Comparison of ENCODE assay signal across 9 cellular contexts in the genomic region with DNA sequence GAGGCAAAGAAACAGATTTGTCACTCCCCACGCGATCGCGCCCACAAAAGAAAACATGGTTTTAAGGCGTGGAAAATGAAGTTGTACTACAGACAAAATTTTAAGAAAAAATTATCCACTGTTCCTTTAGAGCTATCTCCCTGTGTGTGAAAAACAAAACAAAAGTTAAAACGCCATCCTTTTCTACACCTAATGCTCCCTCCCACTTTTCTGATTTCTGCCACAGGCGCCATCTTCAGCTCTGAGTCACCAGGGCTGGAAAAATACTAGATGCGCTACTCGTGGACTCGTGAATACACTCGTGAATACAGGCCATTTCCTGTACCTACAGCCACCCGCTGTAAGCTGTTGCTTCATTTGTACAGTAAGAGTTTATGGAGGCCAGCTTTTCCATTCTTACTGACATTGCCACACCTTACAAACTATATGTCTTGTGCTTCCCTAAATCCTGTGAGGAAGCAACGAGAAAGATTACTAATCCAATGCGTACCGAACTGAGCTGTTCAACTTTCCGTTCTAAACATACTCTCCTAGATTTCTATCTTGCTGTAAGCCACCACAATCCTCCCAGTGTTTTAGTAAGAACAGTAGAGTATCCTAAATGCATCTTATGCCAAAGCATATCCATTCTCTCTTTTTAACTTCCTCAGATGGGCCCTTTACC. TPM values are rescaled to one million over a fixed set of nuclear protein-coding genes. Genes with fewer than 3 reads are reported as not detected.
A peak's percentile ranks its signal among the peaks of the same experiment; 100 is the strongest.
DNase-seq lines count a peak whose midpoint lies in the region; ATAC-seq and TF ChIP-seq lines count a peak whose summit lies in the region.
"Had no signal": no experiment of that assay in that cellular context is flagged by ENCODE, and none has a peak within 500 bp of the region (broad histone marks: within the 10 kb centered on the region; RNA-seq: fewer than 3 reads in every experiment).

No MANE protein-coding gene starts in this region.

- H3K36me3 ChIP-seq in BLaER1, result 0 out of 2 replicates have a peak, but pooled peaks cover 8% of the 10 kb centered on the region
- H3K36me3 ChIP-seq in HUES6 (ENCODE audit: control insufficient read depth, insufficient read depth, low read length), result no peaks in the 10 kb centered on the region
- no peaks in the 10 kb centered on the region for H3K36me3 ChIP-seq in Peyer's patch
- no peaks in the 10 kb centered on the region for H3K36me3 ChIP-seq in neural progenitor cell

- H4K20me1 ChIP-seq in BLaER1 (no peaks in the 10 kb centered on the region), neural progenitor cell (ENCODE audit: low read depth) (no peaks in the 10 kb centered on the region)

- peak in 2 of 6 experiments; percentile 4 to 8 for TF ChIP-seq CTCF in Peyer's patch (IDR thresholded peaks at IDR 0.05)
- no peak for TF ChIP-seq CTCF in neural progenitor cell (IDR thresholded peaks at IDR 0.05)

- peak overlapping the region; percentile 84 for H3K9ac ChIP-seq in BLaER1
- H3K9ac ChIP-seq in HUES6 (ENCODE audit: low read length), result peak overlapping the region; percentile 83
- H3K9ac ChIP-seq in neural progenitor cell, result peak overlapping the region; percentile 36

- H3F3A ChIP-seq in neural progenitor cell (ENCODE audit: low read depth), result no peaks in the 10 kb centered on the region

- H3K4me2 ChIP-seq in BLaER1 (peak overlapping the region; percentile 86), neural progenitor cell (peak overlapping the region; percentile 83)

- peak overlapping the region; percentile 93 for H3K4me3 ChIP-seq in BLaER1
- H3K4me3 ChIP-seq in HUES6 (ENCODE audit: low read depth, low read length), result peak overlapping the region; percentile 93
- peak overlapping the region; percentile 77 to 91 (median 82) for H3K4me3 ChIP-seq in Peyer's patch
- H3K4me3 ChIP-seq in neural progenitor cell, result peak overlapping the region; percentile 85

- peak; percentile 39 for ATAC-seq in GM19455 (IDR thresholded peaks at IDR 0.05; ENCODE audit: unreplicated experiment)
- ATAC-seq in stimulated activated naive CD8-positive, alpha-beta T cell treated with anti-CD3 and anti-CD28 coated beads, Interleukin-15, amount 100 ng/mL, for 72 hours, result peak; percentile 73

- no peak overlapping the region for H3K27ac Mint-ChIP-seq in neural progenitor cell
- no peak overlapping the region for H3K27ac Mint-ChIP-seq in stimulated activated naive CD8-positive, alpha-beta T cell treated with anti-CD3 and anti-CD28 coated beads, Interleukin-15, amount 100 ng/mL, for 72 hours
- H3K27ac Mint-ChIP-seq: IgD-negative memory B cell had no signal

- H3K27ac ChIP-seq in BLaER1, result peak overlapping the region; percentile 80
- H3K27ac ChIP-seq in HUES6 (ENCODE audit: low read depth, low read length), result peak overlapping the region; percentile 52; the same call in 1 of the 2 replicates
- peak overlapping the region; percentile 84 to 95 (median 90) for H3K27ac ChIP-seq in Peyer's patch
- peak overlapping the region; percentile 40 for H3K27ac ChIP-seq in neural progenitor cell

- H3K4me1 ChIP-seq in BLaER1 (peaks cover 24% of the 10 kb centered on the region), HUES6 (ENCODE audit: control insufficient read depth, insufficient read depth, low read length) (peaks cover 10% of the 10 kb centered on the region; the same call in 1 of the 2 replicates), Peyer's patch (peaks cover 0 to 10% (median 0%) of the 10 kb centered on the region in 4 donors), neural progenitor cell (peaks cover 17% of the 10 kb centered on the region)

- peaks cover 21% of the 10 kb centered on the region for H3K79me2 ChIP-seq in neural progenitor cell (ENCODE audit: low read depth)

- H3K4me1 Mint-ChIP-seq in neural progenitor cell, result peaks cover 10% of the 10 kb centered on the region
- peaks cover 16% of the 10 kb centered on the region for H3K4me1 Mint-ChIP-seq in stimulated activated naive CD8-positive, alpha-beta T cell treated with anti-CD3 and anti-CD28 coated beads, Interleukin-15, amount 100 ng/mL, for 72 hours

- peak overlapping the region; percentile 94 for H2AFZ ChIP-seq in neural progenitor cell (replicated peaks)

- H3K9me3 ChIP-seq in BLaER1 (no peaks in the 10 kb centered on the region), HUES6 (ENCODE audit: control insufficient read depth, insufficient read depth, low read depth, low read length) (no peaks in the 10 kb centered on the region), Peyer's patch (no peaks in the 10 kb centered on the region), neural progenitor cell (ENCODE audit: low read depth) (no peaks in the 10 kb centered on the region)

- no peak overlapping the region for H3K4me3 Mint-ChIP-seq in neural progenitor cell
- H3K4me3 Mint-ChIP-seq in stimulated activated naive CD8-positive, alpha-beta T cell treated with anti-CD3 and anti-CD28 coated beads, Interleukin-15, amount 100 ng/mL, for 72 hours, result no peak overlapping the region
- H3K4me3 Mint-ChIP-seq: IgD-negative memory B cell had no signal

- H3K36me3 Mint-ChIP-seq in neural progenitor cell, result no peaks in the 10 kb centered on the region

- H3K27me3 ChIP-seq in BLaER1 (no peaks in the 10 kb centered on the region), HUES6 (ENCODE audit: control insufficient read depth, insufficient read depth, low read length) (no peaks in the 10 kb centered on the region), Peyer's patch (no peaks in the 10 kb centered on the region), neural progenitor cell (no peaks in the 10 kb centered on the region)

- DNase-seq in Peyer's patch, result peak; percentile 59 to 85 (median 67)
- peak; percentile 12 to 43 for DNase-seq in activated T-helper 1 cell treated with anti-CD3 and anti-CD28 coated beads, Interleukin-2, amount 50 U/mL, for 16 hours (ENCODE audit: low read depth in 1 of 2, low spot score in 1 of 2)
- DNase-seq in fibroblast of the conjunctiva (ENCODE audit: low read depth), result peak; percentile 79
- peak; percentile 35 for DNase-seq in neural progenitor cell (ENCODE audit: low spot score)
- DNase-seq in stimulated activated naive CD8-positive, alpha-beta T cell treated with anti-CD3 and anti-CD28 coated beads, Interleukin-15, amount 100 ng/mL, for 72 hours, result peak; percentile 49 to 71

- TF ChIP-seq POLR2A in Peyer's patch (IDR thresholded peaks at IDR 0.05), result peak in 1 of 2 donors; percentile 26

- no peaks in the 10 kb centered on the region for H3K9me3 Mint-ChIP-seq in neural progenitor cell
- H3K9me3 Mint-ChIP-seq in stimulated activated naive CD8-positive, alpha-beta T cell treated with anti-CD3 and anti-CD28 coated beads, Interleukin-15, amount 100 ng/mL, for 72 hours, result no peaks in the 10 kb centered on the region
- H3K9me3 Mint-ChIP-seq: IgD-negative memory B cell had no signal

- H3K27me3 Mint-ChIP-seq in neural progenitor cell (ENCODE audit: insufficient read depth, low read depth), result no peaks in the 10 kb centered on the region
- no peaks in the 10 kb centered on the region for H3K27me3 Mint-ChIP-seq in stimulated activated naive CD8-positive, alpha-beta T cell treated with anti-CD3 and anti-CD28 coated beads, Interleukin-15, amount 100 ng/mL, for 72 hours
- H3K27me3 Mint-ChIP-seq: IgD-negative memory B cell had no signal

RNA-seq across cellular contexts. Expression of gene AHI1, which starts 0.8 kb away (rescaled TPM):
- total RNA-seq in Peyer's patch (100 to 1,000 TPM in 1 of 4 donors, 10 to 100 TPM in 2, 1 to 10 TPM in 1; 4.4 to 141 (median 17.6) TPM), neural progenitor cell (ENCODE audit: low replicate concordance) (19.0 and 26.2 TPM in 2 replicates)

Comparison
In these comparisons a context has a peak if more than half of its experiments do, and no peak if none do; other contexts are left out.
1. Peak in every context shown above with its lines: DNase-seq, ATAC-seq, H3K4me3 ChIP-seq and H3K27ac ChIP-seq.
2. H3K27ac ChIP-seq: peak in every context shown above with its lines; median percentile 90 in Peyer's patch; 80 in BLaER1; 52 in HUES6; 40 in neural progenitor cell.
3. DNase-seq: peak in every context shown above with its lines; median percentile 79 in fibroblast of the conjunctiva; 67 in Peyer's patch; 60 in stimulated activated naive CD8-positive, alpha-beta T cell treated with anti-CD3 and anti-CD28 coated beads, Interleukin-15, amount 100 ng/mL, for 72 hours; 35 in neural progenitor cell; 28 in activated T-helper 1 cell treated with anti-CD3 and anti-CD28 coated beads, Interleukin-2, amount 50 U/mL, for 16 hours.